In the genomic region with DNA sequence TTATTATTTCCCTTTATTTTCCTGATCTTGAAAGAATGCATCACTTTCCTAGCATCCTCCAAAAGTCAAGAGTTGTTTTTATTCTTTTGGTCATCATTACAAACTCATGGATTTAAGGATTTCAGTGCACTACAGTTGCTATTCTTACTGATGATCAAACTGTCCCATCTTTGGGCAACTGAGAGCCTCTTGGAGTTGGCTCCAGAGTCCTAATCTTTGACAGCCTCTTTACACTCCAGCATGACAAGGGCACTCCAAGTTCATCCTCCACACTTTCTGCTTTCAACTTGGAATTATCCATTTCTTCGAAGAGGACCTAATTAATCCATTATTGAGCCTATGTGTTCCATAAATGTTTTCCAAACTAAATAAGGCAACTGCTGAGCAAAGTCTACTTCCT, we compare ENCODE assay signal across 1 cellular context.
TF ChIP-seq lines count a peak whose summit lies in the region.

No MANE protein-coding gene starts in this region.

TF ChIP-seq in IMR-90, 13 proteins besides CTCF, POLR2A, EP300 and RAD21 (continued from another document):
- TF ChIP-seq, protein P1, sequence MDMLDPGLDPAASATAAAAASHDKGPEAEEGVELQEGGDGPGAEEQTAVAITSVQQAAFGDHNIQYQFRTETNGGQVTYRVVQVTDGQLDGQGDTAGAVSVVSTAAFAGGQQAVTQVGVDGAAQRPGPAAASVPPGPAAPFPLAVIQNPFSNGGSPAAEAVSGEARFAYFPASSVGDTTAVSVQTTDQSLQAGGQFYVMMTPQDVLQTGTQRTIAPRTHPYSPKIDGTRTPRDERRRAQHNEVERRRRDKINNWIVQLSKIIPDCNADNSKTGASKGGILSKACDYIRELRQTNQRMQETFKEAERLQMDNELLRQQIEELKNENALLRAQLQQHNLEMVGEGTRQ (IDR thresholded peaks at IDR 0.05; ENCODE audit: low read depth, low read length), result no peak
- no peak for TF ChIP-seq RFX5 (IDR thresholded peaks at IDR 0.05; ENCODE audit: low read depth, low read length)
- no peak for TF ChIP-seq NFE2L2 (IDR thresholded peaks at IDR 0.05; ENCODE audit: low read depth, low read length)
- no peak for TF ChIP-seq BHLHE40 (IDR thresholded peaks at IDR 0.05; ENCODE audit: low read depth, low read length)
- TF ChIP-seq MAFK (IDR thresholded peaks at IDR 0.05; ENCODE audit: low read depth, low read length), result no peak
